ENCODE assay signal across 22 cellular contexts in the genomic region with DNA sequence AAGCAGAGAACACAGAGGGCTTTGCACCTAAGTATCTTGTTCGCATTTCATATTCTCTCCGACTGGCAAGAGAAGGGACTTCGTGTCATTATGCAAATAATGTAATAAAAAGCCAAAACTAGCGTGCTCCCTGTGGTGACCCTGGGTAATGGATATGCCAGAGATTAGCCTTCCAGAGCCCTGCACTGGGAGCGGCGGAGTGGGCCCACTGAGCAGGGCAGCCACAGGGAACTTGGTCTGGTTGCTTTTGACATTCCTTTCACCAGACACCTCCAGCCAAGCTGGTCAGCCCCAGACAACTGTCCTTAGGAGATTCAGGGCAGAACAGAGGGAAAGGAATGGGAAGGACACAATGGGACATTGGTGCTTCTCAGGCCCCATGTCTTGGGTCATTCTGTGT.
"Had no signal": no experiment of that assay in that cellular context is flagged by ENCODE, and none has a peak within 500 bp of the region (broad histone marks: within the 10 kb centered on the region; RNA-seq: fewer than 3 reads in every experiment).

No MANE protein-coding gene starts in this region.

- H3K9me3 Mint-ChIP-seq: activated CD8-positive, alpha-beta T cell treated with anti-CD3 and anti-CD28 coated beads for 36 hours; activated T-helper 17 cell treated with anti-CD3 and anti-CD28 coated beads, Interleukin-2, amount 50 U/mL, for 72 hours; neural crest cell; stimulated activated naive CD8-positive, alpha-beta T cell treated with anti-CD3 and anti-CD28 coated beads, Interleukin-15, amount 100 ng/mL, for 72 hours; T-helper 2 cell treated with Interferon-gamma antibody and Interleukin-4, amounts not matched to agents 5 μg/mL and 100 μg/mL, for 36 hours had no signal

- H3K9me3 ChIP-seq: psoas muscle, suprapubic skin, transverse colon, uterus had no signal

- H3K4me3 Mint-ChIP-seq: activated CD8-positive, alpha-beta T cell treated with anti-CD3 and anti-CD28 coated beads for 36 hours; activated T-helper 17 cell treated with anti-CD3 and anti-CD28 coated beads, Interleukin-2, amount 50 U/mL, for 72 hours; neural crest cell; stimulated activated naive CD8-positive, alpha-beta T cell treated with anti-CD3 and anti-CD28 coated beads, Interleukin-15, amount 100 ng/mL, for 72 hours; T-helper 2 cell treated with Interferon-gamma antibody and Interleukin-4, amounts not matched to agents 5 μg/mL and 100 μg/mL, for 36 hours had no signal

- H3K27ac Mint-ChIP-seq: T-helper 2 cell treated with Interferon-gamma antibody and Interleukin-4, amounts not matched to agents 5 μg/mL and 100 μg/mL, for 36 hours had no signal

- FAIRE-seq: colon, kidney, TTC549 had no signal

- H3K27me3 ChIP-seq: brain microvascular endothelial cell, suprapubic skin, transverse colon, uterus had no signal

- H3K27me3 Mint-ChIP-seq: activated CD8-positive, alpha-beta T cell treated with anti-CD3 and anti-CD28 coated beads for 36 hours; activated T-helper 17 cell treated with anti-CD3 and anti-CD28 coated beads, Interleukin-2, amount 50 U/mL, for 72 hours; stimulated activated naive CD8-positive, alpha-beta T cell treated with anti-CD3 and anti-CD28 coated beads, Interleukin-15, amount 100 ng/mL, for 72 hours had no signal

- DNase-seq: activated CD4-positive, alpha-beta T cell treated with anti-CD3 and anti-CD28 coated beads for 48 hours; activated CD8-positive, alpha-beta T cell treated with anti-CD3 and anti-CD28 coated beads for 36 hours; activated naive CD4-positive, alpha-beta T cell; activated T-cell treated with anti-CD3 and anti-CD28 coated beads, Interleukin-2, amount 50 U/mL, for 1 hour; aorta; brain microvascular endothelial cell; central memory CD4-positive, alpha-beta T cell; foreskin melanocyte; kidney; midbrain; psoas muscle; right cardiac atrium; stimulated activated naive CD8-positive, alpha-beta T cell treated with anti-CD3 and anti-CD28 coated beads, Interleukin-15, amount 100 ng/mL, for 72 hours; transverse colon; uterus had no signal

- H3K4me3 ChIP-seq: lung, psoas muscle, suprapubic skin, transverse colon, uterus had no signal

- H3K27ac ChIP-seq: brain microvascular endothelial cell, psoas muscle, suprapubic skin, transverse colon, uterus had no signal

- H3K4me1 ChIP-seq: psoas muscle, uterus had no signal

- H3K36me3 ChIP-seq: suprapubic skin, transverse colon, uterus had no signal
